Comparison of ENCODE assay signal across 20 cellular contexts in genomic region chr6:37917568-37917967, GRCh38.
DNase-seq lines count a peak whose midpoint lies in the region; ATAC-seq, FAIRE-seq and TF ChIP-seq lines count a peak whose summit lies in the region.
"Had no signal": no experiment of that assay in that cellular context is flagged by ENCODE, and none has a peak within 500 bp of the region (broad histone marks: within the 10 kb centered on the region; RNA-seq: fewer than 3 reads in every experiment).

No MANE protein-coding gene starts in this region.

- H3K27me3 Mint-ChIP-seq in natural killer cell (ENCODE audit: low read depth in 2 of 2): no peaks in the 10 kb centered on the region
- no peaks in the 10 kb centered on the region for H3K27me3 Mint-ChIP-seq in natural killer cell treated with Interleukin-12 subunit alpha and Interleukin-12 subunit beta and Interleukin-15 and Interleukin-18, amount 100 ng/mL, for 72 hours
- no peaks in the 10 kb centered on the region for H3K27me3 Mint-ChIP-seq in progenitor cell of endocrine pancreas
- H3K27me3 Mint-ChIP-seq in type B pancreatic cell: no peaks in the 10 kb centered on the region
- H3K27me3 Mint-ChIP-seq: B cell; CD4-positive, CD25-positive, alpha-beta regulatory T cell had no signal

- ATAC-seq in natural killer cell: no peak
- no peak for ATAC-seq in natural killer cell treated with Interleukin-12 subunit alpha and Interleukin-12 subunit beta and Interleukin-15 and Interleukin-18, amount 100 ng/mL, for 72 hours
- ATAC-seq: CD8-positive, alpha-beta T cell had no signal

- no peaks in the 10 kb centered on the region for H3K9me3 Mint-ChIP-seq in natural killer cell
- H3K9me3 Mint-ChIP-seq in natural killer cell treated with Interleukin-12 subunit alpha and Interleukin-12 subunit beta and Interleukin-15 and Interleukin-18, amount 100 ng/mL, for 72 hours: no peaks in the 10 kb centered on the region
- peaks cover 3% of the 10 kb centered on the region for H3K9me3 Mint-ChIP-seq in progenitor cell of endocrine pancreas (ENCODE audit: low read depth)
- no peaks in the 10 kb centered on the region for H3K9me3 Mint-ChIP-seq in type B pancreatic cell
- H3K9me3 Mint-ChIP-seq: CD4-positive, CD25-positive, alpha-beta regulatory T cell; CD8-positive, alpha-beta T cell had no signal

- H3K4me1 Mint-ChIP-seq in natural killer cell (peaks cover 49 to 59% of the 10 kb centered on the region in 2 donors), progenitor cell of endocrine pancreas (ENCODE audit: low read depth) (peaks cover 16% of the 10 kb centered on the region), type B pancreatic cell (ENCODE audit: unreplicated experiment) (peaks cover 31% of the 10 kb centered on the region)
- H3K4me1 Mint-ChIP-seq in natural killer cell treated with Interleukin-12 subunit alpha and Interleukin-12 subunit beta and Interleukin-15 and Interleukin-18, amount 100 ng/mL, for 72 hours (ENCODE audit: low read depth in 2 of 2): peaks cover 37 to 52% of the 10 kb centered on the region in 2 donors

- intact Hi-C loops in natural killer cell (cut with micrococcal nuclease): no loop called here

- peak; percentile 51 for FAIRE-seq in colon (lab: Jason Lieb, UNC)
- FAIRE-seq: A204.1, GM12891, GM18507, H1 had no signal

- H3K36me3 Mint-ChIP-seq in natural killer cell: no peaks in the 10 kb centered on the region
- H3K36me3 Mint-ChIP-seq in natural killer cell treated with Interleukin-12 subunit alpha and Interleukin-12 subunit beta and Interleukin-15 and Interleukin-18, amount 100 ng/mL, for 72 hours: peaks cover 10% of the 10 kb centered on the region
- H3K36me3 Mint-ChIP-seq in progenitor cell of endocrine pancreas (ENCODE audit: insufficient read depth): peaks cover 4% of the 10 kb centered on the region
- peaks cover 3% of the 10 kb centered on the region for H3K36me3 Mint-ChIP-seq in type B pancreatic cell

- H3K27ac Mint-ChIP-seq in natural killer cell: peak overlapping the region; percentile 34 to 54
- H3K27ac Mint-ChIP-seq in natural killer cell treated with Interleukin-12 subunit alpha and Interleukin-12 subunit beta and Interleukin-15 and Interleukin-18, amount 100 ng/mL, for 72 hours: no peak overlapping the region
- peak overlapping the region; percentile 45 for H3K27ac Mint-ChIP-seq in progenitor cell of endocrine pancreas
- peak overlapping the region; percentile 26 for H3K27ac Mint-ChIP-seq in type B pancreatic cell
- H3K27ac Mint-ChIP-seq: B cell; CD8-positive, alpha-beta T cell had no signal

- H3K4me3 Mint-ChIP-seq in natural killer cell: no peak overlapping the region
- no peak overlapping the region for H3K4me3 Mint-ChIP-seq in natural killer cell treated with Interleukin-12 subunit alpha and Interleukin-12 subunit beta and Interleukin-15 and Interleukin-18, amount 100 ng/mL, for 72 hours
- H3K4me3 Mint-ChIP-seq in progenitor cell of endocrine pancreas (ENCODE audit: low read depth): no peak overlapping the region
- no peak overlapping the region for H3K4me3 Mint-ChIP-seq in type B pancreatic cell
- H3K4me3 Mint-ChIP-seq: B cell; CD4-positive, CD25-positive, alpha-beta regulatory T cell; CD8-positive, alpha-beta T cell had no signal

- TF ChIP-seq CTCF in natural killer cell (IDR thresholded peaks at IDR 0.05) (no peak), progenitor cell of endocrine pancreas (IDR thresholded peaks at IDR 0.05; ENCODE audit: unreplicated experiment) (no peak), type B pancreatic cell (conservative IDR thresholded peaks at IDR 0.05) (no peak)

- no peak for DNase-seq in natural killer cell
- no peak for DNase-seq in natural killer cell treated with Interleukin-12 subunit alpha and Interleukin-12 subunit beta and Interleukin-15 and Interleukin-18, amount 100 ng/mL, for 72 hours (ENCODE audit: low spot score)
- DNase-seq in progenitor cell of endocrine pancreas (ENCODE audit: low spot score, unreplicated experiment): no peak
- DNase-seq in type B pancreatic cell (ENCODE audit: extremely low spot score, unreplicated experiment): no peak
- no peak for DNase-seq in SW480 (ENCODE audit: low spot score)
- DNase-seq in germinal center (ENCODE audit: low spot score): no peak
- DNase-seq in NOMO-1 treated with DMSO at 0.1 percent for 48 hours (lab: John Stamatoyannopoulos, UW; ENCODE audit: unreplicated experiment): no peak
- DNase-seq: CD4-positive, CD25-positive, alpha-beta regulatory T cell; CD8-positive, alpha-beta T cell; DMS53; DMS79 treated with DMSO at 0.1 percent for 48 hours; GF-D8; H7; HCEC 1CT had no signal

Comparison
In these comparisons a context has a peak if more than half of its experiments do, and no peak if none do; other contexts are left out.
1. H3K27ac Mint-ChIP-seq: peak in natural killer cell (2 of 2), progenitor cell of endocrine pancreas (single experiment) and type B pancreatic cell (single experiment); none in natural killer cell treated with Interleukin-12 subunit alpha and Interleukin-12 subunit beta and Interleukin-15 and Interleukin-18, amount 100 ng/mL, for 72 hours (0 of 2).